ENCODE assay signal across 1 cellular context in genomic region chr1:9311029-9311428, GRCh38.
TF ChIP-seq lines count a peak whose summit lies in the region.

No MANE protein-coding gene starts in this region.

TF ChIP-seq in HEK293, 187 proteins besides CTCF, POLR2A, EP300 and RAD21 (continued from another document):
- TF ChIP-seq ZNF18 (tag by site-specific recombination; IDR thresholded peaks at IDR 0.05): no peak
